Comparison of ENCODE assay signal across 2 cellular contexts in genomic region chr20:57865266-57865665, GRCh38.
TF ChIP-seq lines count a peak whose summit lies in the region.

No MANE protein-coding gene starts in this region.

TF ChIP-seq in HepG2, 621 proteins besides CTCF, POLR2A, EP300 and RAD21:
- TF ChIP-seq MAFK (conservative IDR thresholded peaks at IDR 0.05 in 1 of 2, IDR thresholded peaks at IDR 0.05 in 1 of 2; ENCODE audit: low read length in 2 of 2) (peak; percentile 83 to 90), MAFF (IDR thresholded peaks at IDR 0.05; ENCODE audit: low read depth, low read length) (peak; percentile 89), MAF1 (CRISPR knock-in tag; IDR thresholded peaks at IDR 0.05; ENCODE audit: borderline replicate concordance) (no peak)
TF ChIP-seq in HepG2: peak in this region for 2.

TF ChIP-seq in IMR-90, 13 proteins besides CTCF, POLR2A, EP300 and RAD21 (continued from another document):
- TF ChIP-seq RCOR1 (IDR thresholded peaks at IDR 0.05; ENCODE audit: insufficient replicate concordance, low read length) (no peak), MAFK (IDR thresholded peaks at IDR 0.05; ENCODE audit: low read depth, low read length) (peak; percentile 43)
